Comparison of ENCODE assay signal across 6 cellular contexts in genomic region chr12:27112401-27112800, GRCh38. TPM values are rescaled to one million over a fixed set of nuclear protein-coding genes. Genes with fewer than 3 reads are reported as not detected.
"Had no signal": no experiment of that assay in that cellular context is flagged by ENCODE, and none has a peak within 500 bp of the region (broad histone marks: within the 10 kb centered on the region; RNA-seq: fewer than 3 reads in every experiment).

No MANE protein-coding gene starts in this region.

RNA-seq across cellular contexts. Expression of gene C12orf71, which starts 30.0 kb away (rescaled TPM):
- total RNA-seq: activated CD8-positive, alpha-beta memory T cell treated with anti-CD3 and anti-CD28 coated beads, Interleukin-2, amount 10 ng/mL, durations not matched to agents 7 days and 5 days; natural killer cell treated with Interleukin-12 subunit alpha and Interleukin-12 subunit beta and Interleukin-15 and Interleukin-18, amount 100 ng/mL, for 72 hours; occipital lobe; prostate gland; right lobe of liver; transverse colon had no signal
